13 cellular contexts compared by ENCODE assay signal in the genomic region with DNA sequence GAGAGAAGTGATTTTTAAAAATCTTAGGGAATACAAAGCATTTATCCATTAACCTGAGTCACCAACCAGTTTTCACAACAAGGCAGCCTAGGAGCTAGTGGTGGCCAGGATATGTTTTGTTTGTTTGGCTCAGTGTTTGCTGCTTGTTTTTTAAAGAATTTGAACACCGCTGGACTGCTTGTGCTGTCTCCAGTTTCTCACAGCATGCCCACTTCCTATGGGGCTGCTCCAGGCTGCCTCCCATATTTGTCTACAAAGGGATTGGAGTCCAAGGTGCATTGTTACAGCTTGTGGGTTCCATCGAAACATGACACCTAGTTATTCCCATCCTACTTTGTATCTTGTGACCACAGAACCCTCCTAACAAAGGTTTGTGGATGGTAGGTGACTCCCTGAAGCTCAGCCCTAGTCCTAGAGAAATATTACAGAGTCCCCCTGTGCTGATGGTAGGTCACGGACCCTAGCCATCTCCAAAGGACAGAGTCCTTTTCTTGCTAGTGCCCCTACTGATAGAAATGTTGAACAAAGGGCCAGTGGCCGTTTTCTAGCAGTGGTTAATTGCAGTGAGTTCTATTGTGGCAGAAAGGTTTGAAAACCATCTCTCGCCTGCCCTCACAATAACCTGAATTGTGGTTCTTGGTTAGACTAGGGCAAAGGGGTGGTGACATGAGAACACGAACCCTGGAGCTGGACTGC. TPM values are rescaled to one million over a fixed set of nuclear protein-coding genes. Genes with fewer than 3 reads are reported as not detected.
DNase-seq lines count a peak whose midpoint lies in the region; ATAC-seq and TF ChIP-seq lines count a peak whose summit lies in the region.
"Had no signal": no experiment of that assay in that cellular context is flagged by ENCODE, and none has a peak within 500 bp of the region (broad histone marks: within the 10 kb centered on the region; RNA-seq: fewer than 3 reads in every experiment).

No MANE protein-coding gene starts in this region.

- peak; percentile 9 for TF ChIP-seq CTCF in choroid plexus epithelial cell (conservative IDR thresholded peaks at IDR 0.05; ENCODE audit: low read depth, low read length)
- TF ChIP-seq CTCF in neural progenitor cell (IDR thresholded peaks at IDR 0.05), result no peak

- 91 to 93% methylated on average over 6 of the region's 6 CpGs for WGBS in GM23248 (ENCODE audit: low coverage in 1 of 2, low lambda C conversion rate in 2 of 2, missing lambda C conversion rate in 2 of 2), 2 experiments

- H3K36me3 ChIP-seq in GM23248 (ENCODE audit: low read depth), result no peaks in the 10 kb centered on the region
- no peaks in the 10 kb centered on the region for H3K36me3 ChIP-seq in neural progenitor cell
- H3K36me3 ChIP-seq in CD8-positive, alpha-beta memory T cell (ENCODE audit: insufficient read depth, low read length), result no peaks in the 10 kb centered on the region
- H3K36me3 ChIP-seq: SJCRH30 had no signal

- no peaks in the 10 kb centered on the region for H3K9me2 ChIP-seq in GM23248 (ENCODE audit: insufficient read depth)

- H3K9ac ChIP-seq in GM23248 (no peak overlapping the region), neural progenitor cell (no peak overlapping the region)

- no peaks in the 10 kb centered on the region for H3K79me2 ChIP-seq in GM23248 (ENCODE audit: insufficient read depth)
- H3K79me2 ChIP-seq in neural progenitor cell (ENCODE audit: low read depth), result no peaks in the 10 kb centered on the region

- H3F3A ChIP-seq in GM23248 (ENCODE audit: insufficient read depth) (peaks cover 22% of the 10 kb centered on the region; the same call in 1 of the 2 replicates), neural progenitor cell (ENCODE audit: low read depth) (no peaks in the 10 kb centered on the region)

- POLR2A ChIA-PET in CD8-positive, alpha-beta memory T cell (lab: Charles Lee), result no interaction called here

- peak overlapping the region; percentile 61 for H2AFZ ChIP-seq in GM23248
- no peak overlapping the region for H2AFZ ChIP-seq in neural progenitor cell (replicated peaks)

- no peaks in the 10 kb centered on the region for H3K27me3 Mint-ChIP-seq in neural progenitor cell (ENCODE audit: insufficient read depth, low read depth)
- H3K27me3 Mint-ChIP-seq in CD8-positive, alpha-beta memory T cell, result no peaks in the 10 kb centered on the region
- H3K27me3 Mint-ChIP-seq: activated CD4-positive, alpha-beta T cell treated with anti-CD3 and anti-CD28 coated beads, Interleukin-2, amount 10 ng/mL, durations not matched to agents 24 days and 14 days; memory B cell had no signal

- no peaks in the 10 kb centered on the region for H3K36me3 Mint-ChIP-seq in neural progenitor cell
- no peaks in the 10 kb centered on the region for H3K36me3 Mint-ChIP-seq in CD8-positive, alpha-beta memory T cell
- H3K36me3 Mint-ChIP-seq: memory B cell had no signal

- in situ Hi-C loops in GM23248 (cut with MboI), result no loop called here

- no peaks in the 10 kb centered on the region for H3K9me3 ChIP-seq in GM23248 (ENCODE audit: low read depth)
- H3K9me3 ChIP-seq in neural progenitor cell (ENCODE audit: low read depth), result no peaks in the 10 kb centered on the region
- no peaks in the 10 kb centered on the region for H3K9me3 ChIP-seq in CD8-positive, alpha-beta memory T cell (ENCODE audit: low read length)
- H3K9me3 ChIP-seq: SJCRH30 had no signal

- no peaks in the 10 kb centered on the region for H3K9me3 Mint-ChIP-seq in neural progenitor cell
- peaks cover 0 to 5% (median 0%) of the 10 kb centered on the region in 5 donors for H3K9me3 Mint-ChIP-seq in CD8-positive, alpha-beta memory T cell
- H3K9me3 Mint-ChIP-seq: memory B cell had no signal

- no peak for ATAC-seq in HG02840 (IDR thresholded peaks at IDR 0.05; ENCODE audit: low FRiP score, unreplicated experiment)

- DNase-seq in GM23248 (peak; percentile 64), NCI-H510A (lab: John Stamatoyannopoulos, UW) (peak; percentile 61), choroid plexus epithelial cell (ENCODE audit: low read depth) (peak; percentile 71), neural progenitor cell (ENCODE audit: low spot score) (peak; percentile 19), GOT3 (lab: John Stamatoyannopoulos, UW) (no peak)
- no peak for DNase-seq in CD8-positive, alpha-beta memory T cell
- no peak for DNase-seq in activated effector memory CD4-positive, alpha-beta T cell treated with Interleukin-2 at 50 U/mL for 16 hours
- DNase-seq: activated CD4-positive, alpha-beta T cell treated with anti-CD3 and anti-CD28 coated beads, Interleukin-2, amount 10 ng/mL, durations not matched to agents 24 days and 14 days; head of caudate nucleus; NCI-H2081 treated with DMSO at 0.1 percent for 48 hours had no signal

- no peaks in the 10 kb centered on the region for H3K27me3 ChIP-seq in GM23248 (replicated peaks; ENCODE audit: insufficient read depth)
- H3K27me3 ChIP-seq in neural progenitor cell, result no peaks in the 10 kb centered on the region
- no peaks in the 10 kb centered on the region for H3K27me3 ChIP-seq in CD8-positive, alpha-beta memory T cell (ENCODE audit: insufficient read depth, low read length, poor library complexity, severe bottlenecking)
- H3K27me3 ChIP-seq: SJCRH30 had no signal

- peak overlapping the region; percentile 1 for H3K27ac Mint-ChIP-seq in neural progenitor cell
- no peak overlapping the region for H3K27ac Mint-ChIP-seq in CD8-positive, alpha-beta memory T cell
- H3K27ac Mint-ChIP-seq: activated CD4-positive, alpha-beta T cell treated with anti-CD3 and anti-CD28 coated beads, Interleukin-2, amount 10 ng/mL, durations not matched to agents 24 days and 14 days; memory B cell had no signal

- H3K4me3 ChIP-seq in GM23248 (no peak overlapping the region), choroid plexus epithelial cell (ENCODE audit: low read depth, low read length) (no peak overlapping the region), neural progenitor cell (no peak overlapping the region)
- no peak overlapping the region for H3K4me3 ChIP-seq in CD8-positive, alpha-beta memory T cell (ENCODE audit: low read length)
- H3K4me3 ChIP-seq: SJCRH30 had no signal

- peaks cover 20% of the 10 kb centered on the region for H3K4me1 ChIP-seq in GM23248 (ENCODE audit: insufficient read depth)
- H3K4me1 ChIP-seq in neural progenitor cell, result peaks cover 6% of the 10 kb centered on the region
- H3K4me1 ChIP-seq in CD8-positive, alpha-beta memory T cell (ENCODE audit: insufficient read depth, low read length), result no peaks in the 10 kb centered on the region
- H3K4me1 ChIP-seq: SJCRH30 had no signal

- H3K4me1 Mint-ChIP-seq in neural progenitor cell, result peaks cover 35% of the 10 kb centered on the region
- no peaks in the 10 kb centered on the region for H3K4me1 Mint-ChIP-seq in CD8-positive, alpha-beta memory T cell
- H3K4me1 Mint-ChIP-seq: activated CD4-positive, alpha-beta T cell treated with anti-CD3 and anti-CD28 coated beads, Interleukin-2, amount 10 ng/mL, durations not matched to agents 24 days and 14 days; memory B cell had no signal

- CTCF ChIA-PET in CD8-positive, alpha-beta memory T cell (lab: Charles Lee), result no interaction called here

- H3K27ac ChIP-seq in GM23248 (peak overlapping the region; percentile 82), neural progenitor cell (no peak overlapping the region)
- H3K27ac ChIP-seq in CD8-positive, alpha-beta memory T cell (ENCODE audit: low read depth, low read length), result no peak overlapping the region
- H3K27ac ChIP-seq: SJCRH30 had no signal

- H4K20me1 ChIP-seq in GM23248 (ENCODE audit: insufficient read depth) (no peaks in the 10 kb centered on the region), neural progenitor cell (ENCODE audit: low read depth) (no peaks in the 10 kb centered on the region)

- H3K4me2 ChIP-seq in GM23248 (ENCODE audit: unreplicated experiment) (peak overlapping the region; percentile 67), neural progenitor cell (no peak overlapping the region)

- no peak overlapping the region for H3K4me3 Mint-ChIP-seq in neural progenitor cell
- H3K4me3 Mint-ChIP-seq in CD8-positive, alpha-beta memory T cell, result no peak overlapping the region
- H3K4me3 Mint-ChIP-seq: activated CD4-positive, alpha-beta T cell treated with anti-CD3 and anti-CD28 coated beads, Interleukin-2, amount 10 ng/mL, durations not matched to agents 24 days and 14 days; memory B cell had no signal

RNA-seq across cellular contexts. Expression of gene GPR39, which starts 23.2 kb away (rescaled TPM):
- 2.6 and 3.8 TPM in 2 replicates for total RNA-seq in GM23248 (2014; rRNA removed; shearing (Covaris generic))
- 1.5 and 1.6 TPM in 2 replicates for polyA plus RNA-seq in GM23248 (2016; fragmentation: Nextera tagmentation; extraction: Ambion mirVana)
- 0.28 and 1.4 TPM in 2 replicates for total RNA-seq in neural progenitor cell (ENCODE audit: low replicate concordance)
- total RNA-seq in CD8-positive, alpha-beta memory T cell, result not detected
- not detected for polyA plus RNA-seq in CD8-positive, alpha-beta memory T cell
- total RNA-seq: activated CD4-positive, alpha-beta T cell treated with anti-CD3 and anti-CD28 coated beads, Interleukin-2, amount 10 ng/mL, durations not matched to agents 24 days and 14 days had no signal

Comparison
In these comparisons a context has a peak if more than half of its experiments do, and no peak if none do; other contexts are left out.
1. DNase-seq: peak in GM23248 (single experiment), NCI-H510A (single experiment), choroid plexus epithelial cell (single experiment) and neural progenitor cell (single experiment); none in CD8-positive, alpha-beta memory T cell (0 of 5), activated effector memory CD4-positive, alpha-beta T cell treated with Interleukin-2 at 50 U/mL for 16 hours (single experiment) and GOT3 (single experiment).